ENCODE assay signal across 1 cellular context in the genomic region with DNA sequence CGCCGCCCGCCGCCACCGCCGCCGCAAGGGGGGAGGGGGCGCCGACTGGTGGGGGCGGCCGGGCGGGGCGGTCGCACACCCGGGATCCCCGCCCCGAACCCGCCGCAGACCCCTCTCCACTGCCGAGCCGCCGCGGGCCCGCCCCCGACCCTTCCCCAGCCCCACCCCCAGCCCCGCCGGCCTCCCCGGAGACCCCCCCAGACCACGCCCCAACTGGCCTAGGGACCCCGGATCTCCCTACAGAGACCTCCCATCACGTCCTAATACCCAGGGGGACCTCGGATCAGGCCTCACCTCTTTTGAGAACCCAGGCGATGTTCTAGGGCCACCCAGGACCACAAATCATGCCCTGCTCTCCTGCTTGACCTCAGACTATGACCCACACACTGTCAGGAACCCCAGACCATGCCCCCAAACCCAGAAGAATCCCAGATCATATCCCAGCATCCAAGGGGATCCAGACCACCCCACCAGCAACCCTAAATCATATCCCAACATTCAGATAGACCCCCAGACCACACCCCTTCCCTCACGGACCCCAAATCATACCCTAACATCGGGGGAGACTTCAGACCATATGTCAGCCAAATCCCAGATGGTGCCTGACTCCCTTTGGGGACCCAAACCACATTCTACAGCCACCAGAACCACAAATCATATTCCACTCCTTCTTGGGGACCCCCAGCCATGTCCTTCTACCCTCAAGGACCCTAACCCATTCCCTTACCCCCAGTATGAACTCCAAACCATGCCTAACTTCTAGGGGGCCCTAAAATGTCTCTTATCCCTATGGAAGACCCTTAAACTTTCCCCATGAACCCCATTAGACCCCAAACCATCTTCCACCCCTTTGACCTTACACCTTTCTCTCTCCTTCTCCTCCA.
TF ChIP-seq lines count a peak whose summit lies in the region.

No MANE protein-coding gene starts in this region.

TF ChIP-seq in HEK293, 187 proteins besides CTCF, POLR2A, EP300 and RAD21 (continued from another document and continues in another):
- TF ChIP-seq, protein P1, sequence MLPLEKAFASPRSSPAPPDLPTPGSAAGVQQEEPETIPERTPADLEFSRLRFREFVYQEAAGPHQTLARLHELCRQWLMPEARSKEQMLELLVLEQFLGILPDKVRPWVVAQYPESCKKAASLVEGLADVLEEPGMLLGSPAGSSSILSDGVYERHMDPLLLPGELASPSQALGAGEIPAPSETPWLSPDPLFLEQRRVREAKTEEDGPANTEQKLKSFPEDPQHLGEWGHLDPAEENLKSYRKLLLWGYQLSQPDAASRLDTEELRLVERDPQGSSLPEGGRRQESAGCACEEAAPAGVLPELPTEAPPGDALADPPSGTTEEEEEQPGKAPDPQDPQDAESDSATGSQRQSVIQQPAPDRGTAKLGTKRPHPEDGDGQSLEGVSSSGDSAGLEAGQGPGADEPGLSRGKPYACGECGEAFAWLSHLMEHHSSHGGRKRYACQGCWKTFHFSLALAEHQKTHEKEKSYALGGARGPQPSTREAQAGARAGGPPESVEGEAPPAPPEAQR (tag by site-specific recombination; IDR thresholded peaks at IDR 0.05), result peak; percentile 81; the same call in 1 of the 2 replicates
- no peak for TF ChIP-seq ZNF423 (tag by site-specific recombination; IDR thresholded peaks at IDR 0.05)
- TF ChIP-seq, protein P2, sequence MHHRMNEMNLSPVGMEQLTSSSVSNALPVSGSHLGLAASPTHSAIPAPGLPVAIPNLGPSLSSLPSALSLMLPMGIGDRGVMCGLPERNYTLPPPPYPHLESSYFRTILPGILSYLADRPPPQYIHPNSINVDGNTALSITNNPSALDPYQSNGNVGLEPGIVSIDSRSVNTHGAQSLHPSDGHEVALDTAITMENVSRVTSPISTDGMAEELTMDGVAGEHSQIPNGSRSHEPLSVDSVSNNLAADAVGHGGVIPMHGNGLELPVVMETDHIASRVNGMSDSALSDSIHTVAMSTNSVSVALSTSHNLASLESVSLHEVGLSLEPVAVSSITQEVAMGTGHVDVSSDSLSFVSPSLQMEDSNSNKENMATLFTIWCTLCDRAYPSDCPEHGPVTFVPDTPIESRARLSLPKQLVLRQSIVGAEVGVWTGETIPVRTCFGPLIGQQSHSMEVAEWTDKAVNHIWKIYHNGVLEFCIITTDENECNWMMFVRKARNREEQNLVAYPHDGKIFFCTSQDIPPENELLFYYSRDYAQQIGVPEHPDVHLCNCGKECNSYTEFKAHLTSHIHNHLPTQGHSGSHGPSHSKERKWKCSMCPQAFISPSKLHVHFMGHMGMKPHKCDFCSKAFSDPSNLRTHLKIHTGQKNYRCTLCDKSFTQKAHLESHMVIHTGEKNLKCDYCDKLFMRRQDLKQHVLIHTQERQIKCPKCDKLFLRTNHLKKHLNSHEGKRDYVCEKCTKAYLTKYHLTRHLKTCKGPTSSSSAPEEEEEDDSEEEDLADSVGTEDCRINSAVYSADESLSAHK (tag by site-specific recombination; IDR thresholded peaks at IDR 0.05), result peak; percentile 42; the same call in 1 of the 2 replicates
- TF ChIP-seq ZNF138 (tag by site-specific recombination; IDR thresholded peaks at IDR 0.05; ENCODE audit: borderline replicate concordance), result no peak
- TF ChIP-seq, protein P3, sequence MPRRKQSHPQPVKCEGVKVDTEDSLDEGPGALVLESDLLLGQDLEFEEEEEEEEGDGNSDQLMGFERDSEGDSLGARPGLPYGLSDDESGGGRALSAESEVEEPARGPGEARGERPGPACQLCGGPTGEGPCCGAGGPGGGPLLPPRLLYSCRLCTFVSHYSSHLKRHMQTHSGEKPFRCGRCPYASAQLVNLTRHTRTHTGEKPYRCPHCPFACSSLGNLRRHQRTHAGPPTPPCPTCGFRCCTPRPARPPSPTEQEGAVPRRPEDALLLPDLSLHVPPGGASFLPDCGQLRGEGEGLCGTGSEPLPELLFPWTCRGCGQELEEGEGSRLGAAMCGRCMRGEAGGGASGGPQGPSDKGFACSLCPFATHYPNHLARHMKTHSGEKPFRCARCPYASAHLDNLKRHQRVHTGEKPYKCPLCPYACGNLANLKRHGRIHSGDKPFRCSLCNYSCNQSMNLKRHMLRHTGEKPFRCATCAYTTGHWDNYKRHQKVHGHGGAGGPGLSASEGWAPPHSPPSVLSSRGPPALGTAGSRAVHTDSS (tag by site-specific recombination; IDR thresholded peaks at IDR 0.05), result no peak
- TF ChIP-seq ZNF426 (tag by site-specific recombination; IDR thresholded peaks at IDR 0.05), result no peak
- TF ChIP-seq, protein P4, sequence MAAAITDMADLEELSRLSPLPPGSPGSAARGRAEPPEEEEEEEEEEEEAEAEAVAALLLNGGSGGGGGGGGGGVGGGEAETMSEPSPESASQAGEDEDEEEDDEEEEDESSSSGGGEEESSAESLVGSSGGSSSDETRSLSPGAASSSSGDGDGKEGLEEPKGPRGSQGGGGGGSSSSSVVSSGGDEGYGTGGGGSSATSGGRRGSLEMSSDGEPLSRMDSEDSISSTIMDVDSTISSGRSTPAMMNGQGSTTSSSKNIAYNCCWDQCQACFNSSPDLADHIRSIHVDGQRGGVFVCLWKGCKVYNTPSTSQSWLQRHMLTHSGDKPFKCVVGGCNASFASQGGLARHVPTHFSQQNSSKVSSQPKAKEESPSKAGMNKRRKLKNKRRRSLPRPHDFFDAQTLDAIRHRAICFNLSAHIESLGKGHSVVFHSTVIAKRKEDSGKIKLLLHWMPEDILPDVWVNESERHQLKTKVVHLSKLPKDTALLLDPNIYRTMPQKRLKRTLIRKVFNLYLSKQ (tag by site-specific recombination; IDR thresholded peaks at IDR 0.05; ENCODE audit: borderline replicate concordance), result no peak
- TF ChIP-seq ZEB2 (tag by site-specific recombination; IDR thresholded peaks at IDR 0.05), result no peak
- TF ChIP-seq, protein P5, sequence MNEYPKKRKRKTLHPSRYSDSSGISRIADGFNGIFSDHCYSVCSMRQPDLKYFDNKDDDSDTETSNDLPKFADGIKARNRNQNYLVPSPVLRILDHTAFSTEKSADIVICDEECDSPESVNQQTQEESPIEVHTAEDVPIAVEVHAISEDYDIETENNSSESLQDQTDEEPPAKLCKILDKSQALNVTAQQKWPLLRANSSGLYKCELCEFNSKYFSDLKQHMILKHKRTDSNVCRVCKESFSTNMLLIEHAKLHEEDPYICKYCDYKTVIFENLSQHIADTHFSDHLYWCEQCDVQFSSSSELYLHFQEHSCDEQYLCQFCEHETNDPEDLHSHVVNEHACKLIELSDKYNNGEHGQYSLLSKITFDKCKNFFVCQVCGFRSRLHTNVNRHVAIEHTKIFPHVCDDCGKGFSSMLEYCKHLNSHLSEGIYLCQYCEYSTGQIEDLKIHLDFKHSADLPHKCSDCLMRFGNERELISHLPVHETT (tag by site-specific recombination; IDR thresholded peaks at IDR 0.05), result no peak
- TF ChIP-seq KLF7 (tag by site-specific recombination; IDR thresholded peaks at IDR 0.05; ENCODE audit: borderline replicate concordance), result peak; percentile 68; the same call in 1 of the 2 replicates
- TF ChIP-seq, protein P6, sequence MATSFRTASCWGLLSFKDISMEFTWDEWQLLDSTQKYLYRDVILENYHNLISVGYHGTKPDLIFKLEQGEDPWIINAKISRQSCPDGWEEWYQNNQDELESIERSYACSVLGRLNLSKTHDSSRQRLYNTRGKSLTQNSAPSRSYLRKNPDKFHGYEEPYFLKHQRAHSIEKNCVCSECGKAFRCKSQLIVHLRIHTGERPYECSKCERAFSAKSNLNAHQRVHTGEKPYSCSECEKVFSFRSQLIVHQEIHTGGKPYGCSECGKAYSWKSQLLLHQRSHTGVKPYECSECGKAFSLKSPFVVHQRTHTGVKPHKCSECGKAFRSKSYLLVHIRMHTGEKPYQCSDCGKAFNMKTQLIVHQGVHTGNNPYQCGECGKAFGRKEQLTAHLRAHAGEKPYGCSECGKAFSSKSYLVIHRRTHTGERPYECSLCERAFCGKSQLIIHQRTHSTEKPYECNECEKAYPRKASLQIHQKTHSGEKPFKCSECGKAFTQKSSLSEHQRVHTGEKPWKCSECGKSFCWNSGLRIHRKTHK (tag by site-specific recombination; IDR thresholded peaks at IDR 0.05), result no peak
- TF ChIP-seq ZNF292 (tag by site-specific recombination; IDR thresholded peaks at IDR 0.05; ENCODE audit: borderline replicate concordance, low read depth), result no peak
- TF ChIP-seq, protein P7, sequence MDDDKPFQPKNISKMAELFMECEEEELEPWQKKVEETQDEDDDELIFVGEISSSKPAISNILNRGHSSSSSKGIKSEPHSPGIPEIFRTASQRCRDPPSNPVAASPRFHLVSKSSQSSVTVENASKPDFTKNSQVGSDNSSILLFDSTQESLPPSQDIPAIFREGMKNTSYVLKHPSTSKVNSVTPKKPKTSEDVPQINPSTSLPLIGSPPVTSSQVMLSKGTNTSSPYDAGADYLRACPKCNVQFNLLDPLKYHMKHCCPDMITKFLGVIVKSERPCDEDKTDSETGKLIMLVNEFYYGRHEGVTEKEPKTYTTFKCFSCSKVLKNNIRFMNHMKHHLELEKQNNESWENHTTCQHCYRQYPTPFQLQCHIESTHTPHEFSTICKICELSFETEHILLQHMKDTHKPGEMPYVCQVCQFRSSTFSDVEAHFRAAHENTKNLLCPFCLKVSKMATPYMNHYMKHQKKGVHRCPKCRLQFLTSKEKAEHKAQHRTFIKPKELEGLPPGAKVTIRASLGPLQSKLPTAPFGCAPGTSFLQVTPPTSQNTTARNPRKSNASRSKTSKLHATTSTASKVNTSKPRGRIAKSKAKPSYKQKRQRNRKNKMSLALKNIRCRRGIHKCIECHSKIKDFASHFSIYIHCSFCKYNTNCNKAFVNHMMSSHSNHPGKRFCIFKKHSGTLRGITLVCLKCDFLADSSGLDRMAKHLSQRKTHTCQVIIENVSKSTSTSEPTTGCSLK (tag by site-specific recombination; IDR thresholded peaks at IDR 0.05), result no peak
- no peak for TF ChIP-seq ZNF350 (tag by site-specific recombination; IDR thresholded peaks at IDR 0.05)
- peak; percentile 53; the same call in 1 of the 2 replicates for TF ChIP-seq KLF8 (tag by site-specific recombination; IDR thresholded peaks at IDR 0.05)
- TF ChIP-seq ZNF600 (tag by site-specific recombination; IDR thresholded peaks at IDR 0.05), result peak; percentile 26; the same call in 1 of the 2 replicates
- TF ChIP-seq, protein P8, sequence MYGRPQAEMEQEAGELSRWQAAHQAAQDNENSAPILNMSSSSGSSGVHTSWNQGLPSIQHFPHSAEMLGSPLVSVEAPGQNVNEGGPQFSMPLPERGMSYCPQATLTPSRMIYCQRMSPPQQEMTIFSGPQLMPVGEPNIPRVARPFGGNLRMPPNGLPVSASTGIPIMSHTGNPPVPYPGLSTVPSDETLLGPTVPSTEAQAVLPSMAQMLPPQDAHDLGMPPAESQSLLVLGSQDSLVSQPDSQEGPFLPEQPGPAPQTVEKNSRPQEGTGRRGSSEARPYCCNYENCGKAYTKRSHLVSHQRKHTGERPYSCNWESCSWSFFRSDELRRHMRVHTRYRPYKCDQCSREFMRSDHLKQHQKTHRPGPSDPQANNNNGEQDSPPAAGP (tag by site-specific recombination; IDR thresholded peaks at IDR 0.05), result no peak
- TF ChIP-seq, protein P9, sequence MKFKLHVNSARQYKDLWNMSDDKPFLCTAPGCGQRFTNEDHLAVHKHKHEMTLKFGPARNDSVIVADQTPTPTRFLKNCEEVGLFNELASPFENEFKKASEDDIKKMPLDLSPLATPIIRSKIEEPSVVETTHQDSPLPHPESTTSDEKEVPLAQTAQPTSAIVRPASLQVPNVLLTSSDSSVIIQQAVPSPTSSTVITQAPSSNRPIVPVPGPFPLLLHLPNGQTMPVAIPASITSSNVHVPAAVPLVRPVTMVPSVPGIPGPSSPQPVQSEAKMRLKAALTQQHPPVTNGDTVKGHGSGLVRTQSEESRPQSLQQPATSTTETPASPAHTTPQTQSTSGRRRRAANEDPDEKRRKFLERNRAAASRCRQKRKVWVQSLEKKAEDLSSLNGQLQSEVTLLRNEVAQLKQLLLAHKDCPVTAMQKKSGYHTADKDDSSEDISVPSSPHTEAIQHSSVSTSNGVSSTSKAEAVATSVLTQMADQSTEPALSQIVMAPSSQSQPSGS (tag by site-specific recombination; IDR thresholded peaks at IDR 0.05; ENCODE audit: low read depth), result no peak
- TF ChIP-seq, protein P10, sequence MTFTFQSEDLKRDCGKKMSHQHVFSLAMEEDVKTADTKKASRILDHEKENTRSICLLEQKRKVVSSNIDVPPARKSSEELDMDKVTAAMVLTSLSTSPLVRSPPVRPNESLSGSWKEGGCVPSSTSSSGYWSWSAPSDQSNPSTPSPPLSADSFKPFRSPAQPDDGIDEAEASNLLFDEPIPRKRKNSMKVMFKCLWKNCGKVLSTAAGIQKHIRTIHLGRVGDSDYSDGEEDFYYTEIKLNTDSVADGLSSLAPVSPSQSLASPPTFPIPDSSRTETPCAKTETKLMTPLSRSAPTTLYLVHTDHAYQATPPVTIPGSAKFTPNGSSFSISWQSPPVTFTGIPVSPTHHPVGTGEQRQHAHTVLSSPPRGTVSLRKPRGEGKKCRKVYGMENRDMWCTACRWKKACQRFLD (tag by site-specific recombination; IDR thresholded peaks at IDR 0.05), result no peak
- TF ChIP-seq, protein P11, sequence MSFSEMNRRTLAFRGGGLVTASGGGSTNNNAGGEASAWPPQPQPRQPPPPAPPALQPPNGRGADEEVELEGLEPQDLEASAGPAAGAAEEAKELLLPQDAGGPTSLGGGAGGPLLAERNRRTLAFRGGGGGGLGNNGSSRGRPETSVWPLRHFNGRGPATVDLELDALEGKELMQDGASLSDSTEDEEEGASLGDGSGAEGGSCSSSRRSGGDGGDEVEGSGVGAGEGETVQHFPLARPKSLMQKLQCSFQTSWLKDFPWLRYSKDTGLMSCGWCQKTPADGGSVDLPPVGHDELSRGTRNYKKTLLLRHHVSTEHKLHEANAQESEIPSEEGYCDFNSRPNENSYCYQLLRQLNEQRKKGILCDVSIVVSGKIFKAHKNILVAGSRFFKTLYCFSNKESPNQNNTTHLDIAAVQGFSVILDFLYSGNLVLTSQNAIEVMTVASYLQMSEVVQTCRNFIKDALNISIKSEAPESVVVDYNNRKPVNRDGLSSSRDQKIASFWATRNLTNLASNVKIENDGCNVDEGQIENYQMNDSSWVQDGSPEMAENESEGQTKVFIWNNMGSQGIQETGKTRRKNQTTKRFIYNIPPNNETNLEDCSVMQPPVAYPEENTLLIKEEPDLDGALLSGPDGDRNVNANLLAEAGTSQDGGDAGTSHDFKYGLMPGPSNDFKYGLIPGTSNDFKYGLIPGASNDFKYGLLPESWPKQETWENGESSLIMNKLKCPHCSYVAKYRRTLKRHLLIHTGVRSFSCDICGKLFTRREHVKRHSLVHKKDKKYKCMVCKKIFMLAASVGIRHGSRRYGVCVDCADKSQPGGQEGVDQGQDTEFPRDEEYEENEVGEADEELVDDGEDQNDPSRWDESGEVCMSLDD (tag by site-specific recombination; IDR thresholded peaks at IDR 0.05), result peak; percentile 97
- TF ChIP-seq ZNF302 (tag by site-specific recombination; IDR thresholded peaks at IDR 0.05; ENCODE audit: low read depth), result peak; percentile 56; the same call in 1 of the 2 replicates
